8 cellular contexts compared by ENCODE assay signal in the genomic region with DNA sequence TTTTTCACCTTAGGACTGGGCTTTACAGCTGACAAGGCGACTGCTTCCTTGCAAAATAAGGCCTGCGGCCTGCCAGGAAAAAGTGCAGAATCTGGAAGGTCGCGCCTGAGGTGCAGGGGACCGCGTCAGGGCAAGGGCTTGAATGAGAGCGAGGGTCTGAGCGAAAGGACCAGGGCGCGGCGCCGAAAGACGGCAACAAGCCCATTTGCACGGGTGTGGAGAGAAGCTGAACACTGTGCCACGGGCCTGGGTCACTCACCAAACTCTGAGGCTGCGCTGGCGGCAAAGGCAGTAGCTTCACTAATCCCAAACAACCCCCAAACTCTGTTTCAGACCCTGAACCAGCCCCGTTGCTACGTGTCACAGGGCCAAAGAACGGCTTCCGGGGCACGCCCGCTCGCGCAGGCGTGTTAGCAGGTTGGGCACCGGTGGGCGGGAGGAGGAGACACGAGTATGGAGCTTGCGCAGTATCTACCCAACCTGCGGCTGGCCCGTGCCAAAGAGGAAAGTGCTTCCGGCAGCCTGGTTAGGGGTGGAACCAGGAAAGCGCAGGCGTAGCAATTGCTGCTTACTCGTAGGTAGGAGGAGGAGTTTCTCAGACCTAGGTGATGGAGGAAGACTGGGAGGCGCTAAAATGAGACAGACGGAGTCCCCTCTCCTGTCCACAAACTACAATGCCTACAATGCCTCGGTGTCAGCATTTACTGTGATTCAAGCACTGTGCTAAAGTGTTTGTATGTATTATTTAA. TPM values are rescaled to one million over a fixed set of nuclear protein-coding genes. Genes with fewer than 3 reads are reported as not detected.
DNase-seq lines count a peak whose midpoint lies in the region; ATAC-seq and TF ChIP-seq lines count a peak whose summit lies in the region.

KCTD16 (plus strand) TSS at position 598 of the 749 bp plus-strand sequence.
YIPF5 (minus strand) TSS at position 384 of the 749 bp plus-strand sequence. CDS start 704 bp downstream, outside the sequence.

- peaks cover 45% of the 10 kb centered on the region for H3K79me2 ChIP-seq in hepatocyte

- H3K4me3 ChIP-seq in hepatocyte (peak within 1 kb of the TSS; percentile 34), rectal smooth muscle tissue (ENCODE audit: low read length) (peak within 1 kb of the TSS; percentile 85), aorta (ENCODE audit: low read length in 2 of 2) (peak within 1 kb of the TSS; percentile 65 to 90)

- peak; percentile 98 for DNase-seq in NCI-H2029 (lab: John Stamatoyannopoulos, UW)
- peak; percentile 92 for DNase-seq in T-helper 9 cell
- DNase-seq in astrocyte of the hippocampus (ENCODE audit: low read depth, low spot score): peak; percentile 98
- peak; percentile 98 for DNase-seq in hepatocyte (ENCODE audit: low spot score)
- DNase-seq in aorta: peak; percentile 97 to 98

- H3K9ac ChIP-seq in rectal smooth muscle tissue (ENCODE audit: low read length): peak within 1 kb of the TSS; percentile 10

- no peak for TF ChIP-seq CTCF in hepatocyte (IDR thresholded peaks at IDR 0.05; ENCODE audit: poor library complexity)

- H3K4me1 ChIP-seq in hepatocyte (ENCODE audit: insufficient read depth): peaks cover 10% of the 10 kb centered on the region
- peaks cover 10% of the 10 kb centered on the region for H3K4me1 ChIP-seq in rectal smooth muscle tissue (ENCODE audit: control insufficient read depth, insufficient read depth, low read length)
- peaks cover 0 to 5% of the 10 kb centered on the region in 2 donors for H3K4me1 ChIP-seq in aorta (ENCODE audit: control insufficient read depth in 1 of 2, insufficient read depth in 2 of 2, low read length in 2 of 2)

- peak within 1 kb of the TSS; percentile 69 for H2AFZ ChIP-seq in hepatocyte

- ATAC-seq in GM18508 (IDR thresholded peaks at IDR 0.05; ENCODE audit: insufficient read depth, unreplicated experiment) (peak; percentile 99), HG02981 (IDR thresholded peaks at IDR 0.05; ENCODE audit: unreplicated experiment) (peak; percentile 99), aorta (ENCODE audit: low FRiP score) (peak; percentile 98)

- H3K27ac ChIP-seq in hepatocyte (peak within 1 kb of the TSS; percentile 86), rectal smooth muscle tissue (ENCODE audit: low read depth, low read length) (peak within 1 kb of the TSS; percentile 49), aorta (ENCODE audit: low read depth in 1 of 2, low read length in 2 of 2) (peak within 1 kb of the TSS in 1 of 2 donors; percentile 35)

- WGBS in hepatocyte (ENCODE audit: low lambda C conversion rate, missing lambda C conversion rate): 2% methylated on average over 39 of the region's 39 CpGs
- 0 to 1% methylated on average over 39 of the region's 39 CpGs for WGBS in aorta, 2 donors

- no peaks in the 10 kb centered on the region for H3K9me3 ChIP-seq in hepatocyte (ENCODE audit: low read depth)
- no peaks in the 10 kb centered on the region for H3K9me3 ChIP-seq in aorta (ENCODE audit: control insufficient read depth, low read length)

- no peaks in the 10 kb centered on the region for H3K36me3 ChIP-seq in hepatocyte (replicated peaks; ENCODE audit: insufficient read depth, low read depth)
- H3K36me3 ChIP-seq in rectal smooth muscle tissue (ENCODE audit: control insufficient read depth, insufficient read depth, low read length): no peaks in the 10 kb centered on the region
- H3K36me3 ChIP-seq in aorta (ENCODE audit: control insufficient read depth in 1 of 2, insufficient read depth in 2 of 2, low read length in 1 of 2): no peaks in the 10 kb centered on the region

- H3K4me2 ChIP-seq in hepatocyte: peak within 1 kb of the TSS; percentile 84

- H3K27me3 ChIP-seq in hepatocyte (no peaks in the 10 kb centered on the region), rectal smooth muscle tissue (ENCODE audit: control insufficient read depth, insufficient read depth, low read length) (no peaks in the 10 kb centered on the region), aorta (ENCODE audit: control insufficient read depth in 1 of 2, insufficient read depth in 2 of 2, low read length in 1 of 2) (no peaks in the 10 kb centered on the region)

- intact Hi-C loops in aorta (cut with DNase I): no loop called here

- no peaks in the 10 kb centered on the region for H3K9me2 ChIP-seq in hepatocyte (replicated peaks; ENCODE audit: insufficient read depth)

- no peaks in the 10 kb centered on the region for H4K20me1 ChIP-seq in hepatocyte (ENCODE audit: insufficient read depth, poor library complexity, severe bottlenecking)

RNA-seq across cellular contexts. Expression of gene KCTD16, which starts in this region (rescaled TPM):
- 2.3 and 3.4 TPM in 2 replicates for total RNA-seq in hepatocyte
- polyA plus RNA-seq in hepatocyte: 0.45 and 0.52 TPM in 2 replicates
- 1 to 10 TPM; 2.7 to 3.3 TPM for total RNA-seq in aorta
- under 1 TPM in 1 of 2 donors, not detected in 1; 0.13 TPM for polyA plus RNA-seq in aorta

RNA-seq across cellular contexts. Expression of gene YIPF5, which starts in this region (rescaled TPM):
- total RNA-seq in hepatocyte: 118 and 119 TPM in 2 replicates
- 82.3 and 97.1 TPM in 2 replicates for polyA plus RNA-seq in hepatocyte
- total RNA-seq in aorta: 10 to 100 TPM; 40.4 to 48.2 TPM
- polyA plus RNA-seq in aorta: 10 to 100 TPM; 19.7 to 23.7 TPM

Comparison
In these comparisons a context has a peak if more than half of its experiments do, and no peak if none do; other contexts are left out.
1. H3K4me3 ChIP-seq: peak in every context shown above with its lines; median percentile 85 in rectal smooth muscle tissue; 78 in aorta; 34 in hepatocyte.